Comparison of ENCODE assay signal across 15 cellular contexts in the genomic region with DNA sequence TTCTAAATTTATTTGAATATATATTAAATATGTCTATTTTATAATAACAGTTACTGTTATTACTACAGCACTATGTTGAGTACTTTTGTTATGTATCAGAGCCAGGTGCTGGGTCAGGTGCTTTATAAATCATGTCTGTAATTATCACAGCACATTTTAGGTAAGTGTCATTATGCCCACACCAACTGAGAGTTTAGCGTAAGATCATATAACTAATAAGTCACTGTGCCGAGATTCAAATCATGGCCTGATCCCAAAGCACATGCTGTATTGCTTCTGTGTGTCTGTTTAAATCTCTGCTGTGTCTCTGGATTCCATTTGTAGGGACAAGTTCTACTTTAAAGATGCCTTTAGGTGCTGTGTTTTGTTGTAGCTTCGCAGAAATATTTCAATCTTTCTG. TPM values are rescaled to one million over a fixed set of nuclear protein-coding genes. Genes with fewer than 3 reads are reported as not detected.
DNase-seq lines count a peak whose midpoint lies in the region; ATAC-seq and TF ChIP-seq lines count a peak whose summit lies in the region.
"Had no signal": no experiment of that assay in that cellular context is flagged by ENCODE, and none has a peak within 500 bp of the region (broad histone marks: within the 10 kb centered on the region; RNA-seq: fewer than 3 reads in every experiment).

No MANE protein-coding gene starts in this region.

- no peak for TF ChIP-seq POLR2A in gastroesophageal sphincter (IDR thresholded peaks at IDR 0.05)

- TF ChIP-seq CTCF in Panc1 (IDR thresholded peaks at IDR 0.05) (no peak), gastroesophageal sphincter (IDR thresholded peaks at IDR 0.05) (no peak), WTC11 (IDR thresholded peaks at IDR 0.05) (no peak)

- 32% methylated on average over 3 of the region's 3 CpGs for WGBS in gastroesophageal sphincter (ENCODE audit: low coverage in 1 of 2), 2 donors

- H3K9me3 Mint-ChIP-seq in WTC11: no peaks in the 10 kb centered on the region

- no peaks in the 10 kb centered on the region for H3K36me3 Mint-ChIP-seq in WTC11
- H3K36me3 Mint-ChIP-seq: activated naive CD8-positive, alpha-beta T cell had no signal

- no peak overlapping the region for H3K4me3 Mint-ChIP-seq in WTC11

- H3K4me3 ChIP-seq in Panc1 (ENCODE audit: low read depth in 2 of 2, low read length in 2 of 2): peak overlapping the region; percentile 57 to 78
- peak overlapping the region; percentile 83 to 88 for H3K4me3 ChIP-seq in gastroesophageal sphincter

- H3K36me3 ChIP-seq in Panc1 (ENCODE audit: control insufficient read depth, insufficient read depth, low read length): no peaks in the 10 kb centered on the region
- H3K36me3 ChIP-seq in gastroesophageal sphincter: no peaks in the 10 kb centered on the region

- H3K9me3 ChIP-seq in Panc1 (ENCODE audit: control insufficient read depth, insufficient read depth, low read depth, low read length) (no peaks in the 10 kb centered on the region), gastroesophageal sphincter (no peaks in the 10 kb centered on the region)
- H3K9me3 ChIP-seq: SJSA1 had no signal

- H3K4me1 Mint-ChIP-seq in WTC11: peaks cover 12% of the 10 kb centered on the region

- in situ Hi-C loops in Panc1 (cut with HindIII; ENCODE audit: low pct_unique_long_range_greater_than_20kb, low sequenced_read_pairs): no loop called here

- intact Hi-C loops in Panc1 (cut with micrococcal nuclease; ENCODE audit: unreplicated experiment): loop anchor here (5.0 kb wide), 1 partner anchor 51 kb away; no protein-coding TSS in a partner anchor

- no TSS peak for BruUV-seq in Panc1 (replicated peaks; lab: Mats Ljungman, UMichigan)

- H3K27ac Mint-ChIP-seq in WTC11: no peak overlapping the region
- H3K27ac Mint-ChIP-seq: activated naive CD8-positive, alpha-beta T cell had no signal

- DNase-seq in NCI-H510A treated with DMSO at 0.1 percent for 48 hours (lab: John Stamatoyannopoulos, UW) (peak; percentile 8), NCI-H510A (lab: John Stamatoyannopoulos, UW) (no peak), Panc1 (ENCODE audit: low read depth, low spot score) (no peak), substantia nigra (lab: John Stamatoyannopoulos, UW) (peak in 1 of 49 donors; percentile 14), WTC11 (ENCODE audit: low spot score) (no peak)
- DNase-seq: activated CD4-positive, alpha-beta T cell treated with anti-CD3 and anti-CD28 coated beads, Interleukin-2, amount 50 U/mL, for 48 hours; effector memory CD4-positive, alpha-beta T cell; GDM1; NCI-H1092 had no signal

- CTCF ChIA-PET in Panc1 (lab: Charles Lee): no interaction called here
- CTCF ChIA-PET in WTC11 (lab: Charles Lee): no interaction called here

- TF ChIP-seq EP300 in gastroesophageal sphincter (IDR thresholded peaks at IDR 0.05): no peak

- H3K27ac ChIP-seq in Panc1 (ENCODE audit: low read length) (peak overlapping the region; percentile 89), gastroesophageal sphincter (peak overlapping the region in 3 of 4 donors; percentile 63 to 95 (median 92)), substantia nigra (ENCODE audit: low read depth, low read length, poor library complexity, severe bottlenecking) (peak overlapping the region; percentile 1)
- H3K27ac ChIP-seq: parathyroid adenoma, SJSA1 had no signal

- peaks cover 8% of the 10 kb centered on the region for H3K27me3 Mint-ChIP-seq in WTC11 (ENCODE audit: low read depth)

- no peak for ATAC-seq in Panc1
- ATAC-seq in gastroesophageal sphincter: no peak
- ATAC-seq in GM19035 (IDR thresholded peaks at IDR 0.05; ENCODE audit: unreplicated experiment): no peak
- ATAC-seq in WTC11: no peak
- no peak for ATAC-seq in GM19324 (IDR thresholded peaks at IDR 0.05; ENCODE audit: low FRiP score, unreplicated experiment)

- H3K4me1 ChIP-seq in Panc1 (ENCODE audit: control insufficient read depth, insufficient read depth, low read length) (peaks cover 16% of the 10 kb centered on the region), gastroesophageal sphincter (peaks cover 0 to 18% (median 0%) of the 10 kb centered on the region in 3 donors)
- H3K4me1 ChIP-seq: parathyroid adenoma had no signal

- H3K27me3 ChIP-seq in Panc1 (ENCODE audit: control insufficient read depth, insufficient read depth, low read length) (no peaks in the 10 kb centered on the region), gastroesophageal sphincter (no peaks in the 10 kb centered on the region)
- H3K27me3 ChIP-seq: SJSA1 had no signal

- POLR2A ChIA-PET in Panc1 (lab: Charles Lee) (no interaction called here), WTC11 (lab: Charles Lee) (no interaction called here)

TF ChIP-seq in WTC11, 78 proteins besides CTCF, POLR2A, EP300 and RAD21 (continues in another document):
- TF ChIP-seq OVOL2 (CRISPR knock-in tag; IDR thresholded peaks at IDR 0.05; ENCODE audit: borderline replicate concordance) (no peak), NR2C2 (CRISPR knock-in tag; IDR thresholded peaks at IDR 0.05) (no peak), ZNF232 (CRISPR knock-in tag; IDR thresholded peaks at IDR 0.05) (no peak), GTF2I (CRISPR knock-in tag; conservative IDR thresholded peaks at IDR 0.05) (no peak), MYBL2 (CRISPR knock-in tag; IDR thresholded peaks at IDR 0.05) (no peak), ESRRA (CRISPR knock-in tag; IDR thresholded peaks at IDR 0.05; ENCODE audit: borderline replicate concordance) (no peak), RELA (CRISPR knock-in tag; IDR thresholded peaks at IDR 0.05; ENCODE audit: borderline replicate concordance) (no peak), PRRX2 (CRISPR knock-in tag; IDR thresholded peaks at IDR 0.05) (no peak), NR1H2 (CRISPR knock-in tag; IDR thresholded peaks at IDR 0.05) (no peak), FOXK1 (CRISPR knock-in tag; IDR thresholded peaks at IDR 0.05) (no peak), NR3C1 (CRISPR knock-in tag; conservative IDR thresholded peaks at IDR 0.05; ENCODE audit: low read depth) (no peak), JAZF1 (CRISPR knock-in tag; IDR thresholded peaks at IDR 0.05) (no peak), ZNF121 (CRISPR knock-in tag; IDR thresholded peaks at IDR 0.05) (no peak), ZNF423 (CRISPR knock-in tag; IDR thresholded peaks at IDR 0.05) (no peak)
- TF ChIP-seq, protein P1, sequence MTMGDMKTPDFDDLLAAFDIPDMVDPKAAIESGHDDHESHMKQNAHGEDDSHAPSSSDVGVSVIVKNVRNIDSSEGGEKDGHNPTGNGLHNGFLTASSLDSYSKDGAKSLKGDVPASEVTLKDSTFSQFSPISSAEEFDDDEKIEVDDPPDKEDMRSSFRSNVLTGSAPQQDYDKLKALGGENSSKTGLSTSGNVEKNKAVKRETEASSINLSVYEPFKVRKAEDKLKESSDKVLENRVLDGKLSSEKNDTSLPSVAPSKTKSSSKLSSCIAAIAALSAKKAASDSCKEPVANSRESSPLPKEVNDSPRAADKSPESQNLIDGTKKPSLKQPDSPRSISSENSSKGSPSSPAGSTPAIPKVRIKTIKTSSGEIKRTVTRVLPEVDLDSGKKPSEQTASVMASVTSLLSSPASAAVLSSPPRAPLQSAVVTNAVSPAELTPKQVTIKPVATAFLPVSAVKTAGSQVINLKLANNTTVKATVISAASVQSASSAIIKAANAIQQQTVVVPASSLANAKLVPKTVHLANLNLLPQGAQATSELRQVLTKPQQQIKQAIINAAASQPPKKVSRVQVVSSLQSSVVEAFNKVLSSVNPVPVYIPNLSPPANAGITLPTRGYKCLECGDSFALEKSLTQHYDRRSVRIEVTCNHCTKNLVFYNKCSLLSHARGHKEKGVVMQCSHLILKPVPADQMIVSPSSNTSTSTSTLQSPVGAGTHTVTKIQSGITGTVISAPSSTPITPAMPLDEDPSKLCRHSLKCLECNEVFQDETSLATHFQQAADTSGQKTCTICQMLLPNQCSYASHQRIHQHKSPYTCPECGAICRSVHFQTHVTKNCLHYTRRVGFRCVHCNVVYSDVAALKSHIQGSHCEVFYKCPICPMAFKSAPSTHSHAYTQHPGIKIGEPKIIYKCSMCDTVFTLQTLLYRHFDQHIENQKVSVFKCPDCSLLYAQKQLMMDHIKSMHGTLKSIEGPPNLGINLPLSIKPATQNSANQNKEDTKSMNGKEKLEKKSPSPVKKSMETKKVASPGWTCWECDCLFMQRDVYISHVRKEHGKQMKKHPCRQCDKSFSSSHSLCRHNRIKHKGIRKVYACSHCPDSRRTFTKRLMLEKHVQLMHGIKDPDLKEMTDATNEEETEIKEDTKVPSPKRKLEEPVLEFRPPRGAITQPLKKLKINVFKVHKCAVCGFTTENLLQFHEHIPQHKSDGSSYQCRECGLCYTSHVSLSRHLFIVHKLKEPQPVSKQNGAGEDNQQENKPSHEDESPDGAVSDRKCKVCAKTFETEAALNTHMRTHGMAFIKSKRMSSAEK (CRISPR knock-in tag; IDR thresholded peaks at IDR 0.05; ENCODE audit: borderline replicate concordance): no peak
- TF ChIP-seq, protein P2, sequence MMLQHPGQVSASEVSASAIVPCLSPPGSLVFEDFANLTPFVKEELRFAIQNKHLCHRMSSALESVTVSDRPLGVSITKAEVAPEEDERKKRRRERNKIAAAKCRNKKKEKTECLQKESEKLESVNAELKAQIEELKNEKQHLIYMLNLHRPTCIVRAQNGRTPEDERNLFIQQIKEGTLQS (CRISPR knock-in tag; conservative IDR thresholded peaks at IDR 0.05): no peak
- TF ChIP-seq, protein P3, sequence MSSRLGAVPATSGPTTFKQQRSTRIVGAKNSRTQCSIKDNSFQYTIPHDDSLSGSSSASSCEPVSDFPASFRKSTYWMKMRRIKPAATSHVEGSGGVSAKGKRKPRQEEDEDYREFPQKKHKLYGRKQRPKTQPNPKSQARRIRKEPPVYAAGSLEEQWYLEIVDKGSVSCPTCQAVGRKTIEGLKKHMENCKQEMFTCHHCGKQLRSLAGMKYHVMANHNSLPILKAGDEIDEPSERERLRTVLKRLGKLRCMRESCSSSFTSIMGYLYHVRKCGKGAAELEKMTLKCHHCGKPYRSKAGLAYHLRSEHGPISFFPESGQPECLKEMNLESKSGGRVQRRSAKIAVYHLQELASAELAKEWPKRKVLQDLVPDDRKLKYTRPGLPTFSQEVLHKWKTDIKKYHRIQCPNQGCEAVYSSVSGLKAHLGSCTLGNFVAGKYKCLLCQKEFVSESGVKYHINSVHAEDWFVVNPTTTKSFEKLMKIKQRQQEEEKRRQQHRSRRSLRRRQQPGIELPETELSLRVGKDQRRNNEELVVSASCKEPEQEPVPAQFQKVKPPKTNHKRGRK (CRISPR knock-in tag; IDR thresholded peaks at IDR 0.05; ENCODE audit: borderline replicate concordance): no peak

RNA-seq across cellular contexts. Expression of a gene that starts 1.9 kb away (rescaled TPM):
- total RNA-seq in Panc1 (2021; ENCODE audit: unreplicated experiment) (36.3 TPM), gastroesophageal sphincter (100 to 1,000 TPM in 1 of 4 donors, 10 to 100 TPM in 3; 39.4 to 106 (median 99.2) TPM), WTC11 (2021) (18.4 to 23.7 TPM (median 22.6 TPM) in 3 replicates)
- 16.2 TPM for polyA plus RNA-seq in Panc1 (2012; ENCODE audit: insufficient read length)

RNA-seq across cellular contexts. Expression of a gene that starts 21.8 kb away (rescaled TPM):
- total RNA-seq in Panc1 (2021; ENCODE audit: unreplicated experiment): 0.26 TPM
- 1.0 TPM for polyA plus RNA-seq in Panc1 (2012; ENCODE audit: insufficient read length)
- total RNA-seq in gastroesophageal sphincter: 1 to 10 TPM in 2 of 4 donors, under 1 TPM in 2; 0.27 to 2.5 (median 1.1) TPM
- total RNA-seq in WTC11 (2021): not detected in 3 replicates

Comparison
In these comparisons a context has a peak if more than half of its experiments do, and no peak if none do; other contexts are left out.
1. H3K27ac ChIP-seq: peak in every context shown above with its lines; median percentile 92 in gastroesophageal sphincter; 89 in Panc1; 1 in substantia nigra.